In genomic region chr20:49785851-49786174, GRCh38 we compare ENCODE assay signal across 11 cellular contexts.
DNase-seq lines count a peak whose midpoint lies in the region; ATAC-seq, FAIRE-seq and TF ChIP-seq lines count a peak whose summit lies in the region.
"Had no signal": no experiment of that assay in that cellular context is flagged by ENCODE, and none has a peak within 500 bp of the region (broad histone marks: within the 10 kb centered on the region; RNA-seq: fewer than 3 reads in every experiment).

No MANE protein-coding gene starts in this region.

- H3K9ac ChIP-seq in SU-DHL-6 (ENCODE audit: low read length), result peak overlapping the region; percentile 53

- peaks cover 36% of the 10 kb centered on the region for H3F3A ChIP-seq in SU-DHL-6 (ENCODE audit: insufficient read depth)

- no peak for FAIRE-seq in D721Med (lab: Jason Lieb, UNC)
- FAIRE-seq: pancreas had no signal

- no peak for TF ChIP-seq CTCF in SU-DHL-6 (IDR thresholded peaks at IDR 0.05; ENCODE audit: insufficient read depth, low read length, poor library complexity, severe bottlenecking)
- no peak for TF ChIP-seq CTCF in D721Med (IDR thresholded peaks at IDR 0.05; ENCODE audit: insufficient read depth, missing control alignments)

- no peaks in the 10 kb centered on the region for H3K27me3 ChIP-seq in SU-DHL-6 (ENCODE audit: low read length)
- H3K27me3 ChIP-seq: pancreas had no signal

- no peaks in the 10 kb centered on the region for H3K9me2 ChIP-seq in SU-DHL-6 (replicated peaks; ENCODE audit: insufficient read depth, low read length)

- no peaks in the 10 kb centered on the region for H4K20me1 ChIP-seq in SU-DHL-6 (ENCODE audit: low read depth, low read length)

- H3K27ac ChIP-seq in SU-DHL-6 (ENCODE audit: low read depth, low read length), result peak overlapping the region; percentile 98
- H3K27ac ChIP-seq: pancreas had no signal

- H3K4me2 ChIP-seq in SU-DHL-6 (ENCODE audit: low read depth, low read length, poor library complexity, severe bottlenecking), result peak overlapping the region; percentile 86

- H2AFZ ChIP-seq in SU-DHL-6 (ENCODE audit: low read depth, low read length, severe bottlenecking), result peak overlapping the region; percentile 33

- peak; percentile 80 for ATAC-seq in GM19397 (IDR thresholded peaks at IDR 0.05; ENCODE audit: unreplicated experiment)
- peak; percentile 82 for ATAC-seq in HG03103 (IDR thresholded peaks at IDR 0.05; ENCODE audit: low read depth, unreplicated experiment)
- no peak for ATAC-seq in GM21360 (IDR thresholded peaks at IDR 0.05; ENCODE audit: unreplicated experiment)

- peak overlapping the region; percentile 38 for H3K4me3 ChIP-seq in SU-DHL-6 (ENCODE audit: insufficient read depth, low read length, poor library complexity, severe bottlenecking)
- H3K4me3 ChIP-seq: pancreas had no signal

- no peaks in the 10 kb centered on the region for H3K36me3 ChIP-seq in SU-DHL-6 (ENCODE audit: low read length)
- H3K36me3 ChIP-seq: pancreas had no signal

- DNase-seq in CD1c-positive myeloid dendritic cell (ENCODE audit: extremely low spot score) (peak; percentile 50), NCI-H2171 treated with DMSO at 0.1 percent for 48 hours (lab: John Stamatoyannopoulos, UW) (no peak), D721Med (ENCODE audit: insufficient read length, low spot score) (no peak)
- no peak for DNase-seq in stimulated activated naive CD4-positive, alpha-beta T cell (lab: John Stamatoyannopoulos, UW)
- DNase-seq: CD4-positive, CD25-positive, alpha-beta regulatory T cell; pancreas; SHP77 treated with DMSO at 0.1 percent for 48 hours had no signal

- no peaks in the 10 kb centered on the region for H3K9me3 ChIP-seq in SU-DHL-6 (ENCODE audit: insufficient read depth, low read length)
- H3K9me3 ChIP-seq: pancreas had no signal

- no peaks in the 10 kb centered on the region for H3K79me2 ChIP-seq in SU-DHL-6 (ENCODE audit: insufficient read depth, low read length)
